In genomic region chr12:6231359-6232268, GRCh38 we compare ENCODE assay signal across 9 cellular contexts. TPM values are rescaled to one million over a fixed set of nuclear protein-coding genes. Genes with fewer than 3 reads are reported as not detected.
DNase-seq lines count a peak whose midpoint lies in the region; ATAC-seq and TF ChIP-seq lines count a peak whose summit lies in the region.
"Had no signal": no experiment of that assay in that cellular context is flagged by ENCODE, and none has a peak within 500 bp of the region (broad histone marks: within the 10 kb centered on the region; RNA-seq: fewer than 3 reads in every experiment).

No MANE protein-coding gene starts in this region.

- peak overlapping the region; percentile 93 for H3K27ac ChIP-seq in cingulate gyrus (ENCODE audit: low read depth, low read length)

- peaks cover 50% of the 10 kb centered on the region for H3K4me1 Mint-ChIP-seq in stimulated activated naive CD8-positive, alpha-beta T cell treated with anti-CD3 and anti-CD28 coated beads, Interleukin-15, amount 100 ng/mL, for 72 hours
- peaks cover 22 to 49% (median 40%) of the 10 kb centered on the region in 4 donors for H3K4me1 Mint-ChIP-seq in naive thymus-derived CD8-positive, alpha-beta T cell

- POLR2A ChIA-PET in naive thymus-derived CD8-positive, alpha-beta T cell (lab: Charles Lee): interaction anchor here (0.7 to 2.6 kb wide), 6 partner anchors 10 to 243 kb away, joined by 3 to 10 read pairs (median 4); partner anchors contain the start of gene CD9

- H3K4me3 Mint-ChIP-seq in stimulated activated naive CD8-positive, alpha-beta T cell treated with anti-CD3 and anti-CD28 coated beads, Interleukin-15, amount 100 ng/mL, for 72 hours: peak overlapping the region in 1 of 2 donors; percentile 41
- H3K4me3 Mint-ChIP-seq in naive thymus-derived CD8-positive, alpha-beta T cell: peak overlapping the region in 6 of 10 donors; percentile 28 to 75 (median 60)

- no peaks in the 10 kb centered on the region for H3K36me3 Mint-ChIP-seq in naive thymus-derived CD8-positive, alpha-beta T cell

- no peaks in the 10 kb centered on the region for H3K27me3 Mint-ChIP-seq in stimulated activated naive CD8-positive, alpha-beta T cell treated with anti-CD3 and anti-CD28 coated beads, Interleukin-15, amount 100 ng/mL, for 72 hours
- H3K27me3 Mint-ChIP-seq in naive thymus-derived CD8-positive, alpha-beta T cell: peaks cover 0 to 2% (median 0%) of the 10 kb centered on the region in 5 donors

- H3K9me3 Mint-ChIP-seq in stimulated activated naive CD8-positive, alpha-beta T cell treated with anti-CD3 and anti-CD28 coated beads, Interleukin-15, amount 100 ng/mL, for 72 hours: no peaks in the 10 kb centered on the region
- no peaks in the 10 kb centered on the region for H3K9me3 Mint-ChIP-seq in naive thymus-derived CD8-positive, alpha-beta T cell

- ATAC-seq in stimulated activated naive CD8-positive, alpha-beta T cell treated with anti-CD3 and anti-CD28 coated beads, Interleukin-15, amount 100 ng/mL, for 72 hours: peak; percentile 34
- ATAC-seq in stimulated activated naive CD8-positive, alpha-beta T cell treated with anti-CD3 and anti-CD28 coated beads, Interleukin-15, Interleukin-2, amounts not matched to agents 100 U/mL and 50 U/mL, for 24 hours: no peak
- peak in 1 of 2 donors; percentile 5 for ATAC-seq in naive thymus-derived CD8-positive, alpha-beta T cell
- ATAC-seq in HG03097 (IDR thresholded peaks at IDR 0.05; ENCODE audit: low FRiP score, unreplicated experiment): no peak
- no peak for ATAC-seq in GM18519 (IDR thresholded peaks at IDR 0.05; ENCODE audit: low FRiP score, unreplicated experiment)

- TF ChIP-seq CTCF in GM20000 (IDR thresholded peaks at IDR 0.05; ENCODE audit: extremely low read depth, missing control alignments): no peak

- H3K27ac Mint-ChIP-seq in stimulated activated naive CD8-positive, alpha-beta T cell treated with anti-CD3 and anti-CD28 coated beads, Interleukin-15, amount 100 ng/mL, for 72 hours: no peak overlapping the region
- peak overlapping the region; percentile 25 to 99 (median 93) for H3K27ac Mint-ChIP-seq in naive thymus-derived CD8-positive, alpha-beta T cell

- DNase-seq in stimulated activated naive CD8-positive, alpha-beta T cell treated with anti-CD3 and anti-CD28 coated beads, Interleukin-15, amount 100 ng/mL, for 72 hours: no peak
- DNase-seq in stimulated activated naive CD8-positive, alpha-beta T cell treated with anti-CD3 and anti-CD28 coated beads, Interleukin-15, Interleukin-2, amounts not matched to agents 100 U/mL and 50 U/mL, for 24 hours: no peak
- DNase-seq in naive thymus-derived CD8-positive, alpha-beta T cell: peak in 1 of 10 donors; percentile 6
- no peak for DNase-seq in GM20000 (ENCODE audit: low spot score)
- DNase-seq in SKM-1 treated with dmso at 0.1 percent for 144 hours (lab: John Stamatoyannopoulos, UW; ENCODE audit: unreplicated experiment): no peak
- DNase-seq: NCI-H1694 had no signal

RNA-seq across cellular contexts. Expression of gene CD9, which starts 31.4 kb away (rescaled TPM):
- total RNA-seq in naive thymus-derived CD8-positive, alpha-beta T cell: 10 to 100 TPM in 1 of 2 experiments, 1 to 10 TPM in 1; 7.9 to 11.7 TPM
- polyA plus RNA-seq in naive thymus-derived CD8-positive, alpha-beta T cell: 10 to 100 TPM; 23.4 to 43.4 (median 41.7) TPM

Comparison
In these comparisons a context has a peak if more than half of its experiments do, and no peak if none do; other contexts are left out.
1. H3K27ac Mint-ChIP-seq: peak in naive thymus-derived CD8-positive, alpha-beta T cell (10 of 10); none in stimulated activated naive CD8-positive, alpha-beta T cell treated with anti-CD3 and anti-CD28 coated beads, Interleukin-15, amount 100 ng/mL, for 72 hours (0 of 2).